7 cellular contexts compared by ENCODE assay signal in the genomic region with DNA sequence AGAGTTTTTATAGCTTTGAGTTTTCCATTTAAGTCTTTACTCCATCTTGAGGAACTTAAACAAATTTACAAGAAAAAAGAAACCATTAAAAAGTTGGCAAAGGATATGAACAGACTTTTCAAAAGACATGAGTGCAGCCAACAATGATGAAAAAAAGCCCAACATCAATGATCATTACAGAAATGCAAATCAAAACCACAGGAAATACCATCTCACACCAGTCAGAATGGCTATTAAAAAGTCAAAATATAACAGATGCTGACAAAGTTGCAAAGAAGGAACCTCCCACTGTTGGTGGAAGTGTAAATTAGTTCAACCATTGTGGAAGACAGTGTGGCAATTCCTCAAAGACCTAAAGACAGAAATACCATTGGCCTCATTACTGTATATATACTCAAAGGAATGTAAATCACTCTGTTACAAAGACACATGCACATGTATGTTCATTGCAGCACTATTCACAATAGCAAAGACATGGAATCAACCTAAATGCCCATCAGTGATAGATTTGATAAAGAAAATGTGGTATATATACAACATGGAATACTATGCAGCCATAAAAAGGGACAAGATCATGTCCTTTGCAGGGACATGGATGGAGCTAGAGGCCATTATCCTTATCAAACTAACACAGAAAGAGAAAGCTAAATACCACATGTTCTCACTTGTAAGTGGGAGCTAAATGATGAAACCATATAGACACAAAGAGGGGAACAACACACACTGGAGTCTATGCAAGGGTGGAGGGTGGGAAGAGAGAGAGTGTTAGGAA. TPM values are rescaled to one million over a fixed set of nuclear protein-coding genes. Genes with fewer than 3 reads are reported as not detected.
DNase-seq lines count a peak whose midpoint lies in the region; FAIRE-seq and TF ChIP-seq lines count a peak whose summit lies in the region.
"Not testable (repeated sequence)": the region's sequence is repeated elsewhere in the genome, so short reads cannot be mapped to it uniquely, and the experiment has no call there.

No MANE protein-coding gene starts in this region.

- H3K36me3 ChIP-seq in bronchial epithelial cell (ENCODE audit: control insufficient read depth, insufficient read depth, low read length), result not testable (repeated sequence)

- in situ Hi-C loops in astrocyte of the cerebellum (cut with HindIII; ENCODE audit: low sequenced_read_pairs), result not testable (repeated sequence)

- not testable (repeated sequence) for FAIRE-seq in bronchial epithelial cell (lab: Jason Lieb, UNC)

- not testable (repeated sequence) for H3K4me3 ChIP-seq in astrocyte of the cerebellum (ENCODE audit: low read depth, low read length); bronchial epithelial cell (ENCODE audit: low read depth, low read length)

- DNase-seq in EH (ENCODE audit: low read depth), result peak; percentile 50
- DNase-seq in HCEC 1CT, result peak; percentile 58
- DNase-seq in RPMI7951 (ENCODE audit: low read depth), result peak; percentile 8
- peak; percentile 56 for DNase-seq in astrocyte of the cerebellum (ENCODE audit: low read depth)
- DNase-seq in bronchial epithelial cell (ENCODE audit: low read depth), result peak; percentile 11
- peak; percentile 30 for DNase-seq in fibroblast of peridontal ligament (ENCODE audit: extremely low read depth)
- peak; percentile 66 for DNase-seq in renal cortical epithelial cell (ENCODE audit: low read depth)

- TF ChIP-seq CTCF in astrocyte of the cerebellum (IDR thresholded peaks at IDR 0.05; ENCODE audit: low read depth, low read length, missing control alignments); bronchial epithelial cell (IDR thresholded peaks at IDR 0.05; ENCODE audit: insufficient read depth, low read length, severe bottlenecking): not testable (repeated sequence)

- not testable (repeated sequence) for H3K27me3 ChIP-seq in bronchial epithelial cell (ENCODE audit: control insufficient read depth, insufficient read depth, low read length)

RNA-seq across cellular contexts. Expression of gene DSE, which starts 35.9 kb away (rescaled TPM):
- 64.9 and 69.7 TPM in 2 replicates for total RNA-seq in RPMI7951 (2014; rRNA removed; shearing (Covaris generic))
- 56.6 and 100 TPM in 2 replicates for total RNA-seq in bronchial epithelial cell
- 149 and 161 TPM in 2 replicates for total RNA-seq in renal cortical epithelial cell

RNA-seq across cellular contexts. Expression of gene TSPYL1, which starts 55.1 kb away (rescaled TPM):
- 53.4 and 57.9 TPM in 2 replicates for total RNA-seq in RPMI7951 (2014; rRNA removed; shearing (Covaris generic))
- total RNA-seq in bronchial epithelial cell (72.4 and 134 TPM in 2 replicates), renal cortical epithelial cell (102 and 115 TPM in 2 replicates)

Comparison
In these comparisons a context has a peak if more than half of its experiments do, and no peak if none do; other contexts are left out.
1. DNase-seq: peak in every context shown above with its lines; median percentile 66 in renal cortical epithelial cell; 58 in HCEC 1CT; 56 in astrocyte of the cerebellum; 50 in EH; 30 in fibroblast of peridontal ligament; 11 in bronchial epithelial cell; 8 in RPMI7951.